Comparison of ENCODE assay signal across 8 cellular contexts in genomic region chr2:38876407-38876806, GRCh38. TPM values are rescaled to one million over a fixed set of nuclear protein-coding genes. Genes with fewer than 3 reads are reported as not detected.
A peak's percentile ranks its signal among the peaks of the same experiment; 100 is the strongest.
DNase-seq lines count a peak whose midpoint lies in the region; ATAC-seq and TF ChIP-seq lines count a peak whose summit lies in the region.

No MANE protein-coding gene starts in this region.

- DNase-seq in heart right ventricle (no peak), cardiac septum (ENCODE audit: low spot score) (no peak), adrenal gland (no peak), lower lobe of right lung (no peak), uterus (no peak), NCI-H128 (lab: John Stamatoyannopoulos, UW; ENCODE audit: unreplicated experiment) (no peak), AML-193 (lab: John Stamatoyannopoulos, UW) (no peak)

- ATAC-seq in heart right ventricle (no peak), lower lobe of right lung (peak in 1 of 2 donors; percentile 11), GM21737 (IDR thresholded peaks at IDR 0.05; ENCODE audit: unreplicated experiment) (no peak)

- TF ChIP-seq CTCF in heart right ventricle (IDR thresholded peaks at IDR 0.05), result no peak
- TF ChIP-seq CTCF in adrenal gland (IDR thresholded peaks at IDR 0.05), result no peak
- no peak for TF ChIP-seq CTCF in lower lobe of right lung (IDR thresholded peaks at IDR 0.05)
- no peak for TF ChIP-seq CTCF in uterus (IDR thresholded peaks at IDR 0.05)

- H3K9me3 ChIP-seq in heart right ventricle (peaks cover 0 to 16% (median 0%) of the 10 kb centered on the region in 11 donors), adrenal gland (replicated peaks in 1 of 3) (no peaks in the 10 kb centered on the region), lower lobe of right lung (no peaks in the 10 kb centered on the region), uterus (no peaks in the 10 kb centered on the region)

- H3K27ac ChIP-seq in heart right ventricle, result peak overlapping the region in 4 of 10 donors; percentile 62 to 83 (median 66)
- H3K27ac ChIP-seq in adrenal gland, result no peak overlapping the region
- peak overlapping the region; percentile 78 for H3K27ac ChIP-seq in lower lobe of right lung
- H3K27ac ChIP-seq in uterus, result peak overlapping the region; percentile 66 to 74

- H3K27me3 ChIP-seq in heart right ventricle, result no peaks in the 10 kb centered on the region
- no peaks in the 10 kb centered on the region for H3K27me3 ChIP-seq in adrenal gland
- H3K27me3 ChIP-seq in lower lobe of right lung (ENCODE audit: low read depth), result no peaks in the 10 kb centered on the region
- H3K27me3 ChIP-seq in uterus, result no peaks in the 10 kb centered on the region

- intact Hi-C loops in heart right ventricle (cut with DNase I) (no loop called here), cardiac septum (cut with DNase I) (no loop called here), adrenal gland (cut with DNase I) (no loop called here), lower lobe of right lung (cut with DNase I) (no loop called here), uterus (cut with DNase I; ENCODE audit: low total_unique reads) (no loop called here)

- H3K4me1 ChIP-seq in heart right ventricle (peaks cover 0 to 19% (median 14%) of the 10 kb centered on the region in 9 donors), adrenal gland (replicated peaks in 1 of 2) (peaks cover 0 to 14% of the 10 kb centered on the region in 2 donors), lower lobe of right lung (peaks cover 17% of the 10 kb centered on the region), uterus (no peaks in the 10 kb centered on the region)

- H3K36me3 ChIP-seq in heart right ventricle, result peaks cover 0 to 15% (median 3%) of the 10 kb centered on the region in 9 donors
- no peaks in the 10 kb centered on the region for H3K36me3 ChIP-seq in adrenal gland (replicated peaks in 1 of 2)
- H3K36me3 ChIP-seq in lower lobe of right lung, result peaks cover 10% of the 10 kb centered on the region
- H3K36me3 ChIP-seq in uterus, result no peaks in the 10 kb centered on the region

- no peak for TF ChIP-seq POLR2A in adrenal gland (IDR thresholded peaks at IDR 0.05)
- no peak for TF ChIP-seq POLR2A in uterus (IDR thresholded peaks at IDR 0.05)

- WGBS in heart right ventricle, 2 donors, result 26 to 39% methylated on average over 10 of the region's 10 CpGs
- 23 to 30% (median 27%) methylated on average over 10 of the region's 10 CpGs for WGBS in adrenal gland, 4 donors

- H3K4me3 ChIP-seq in heart right ventricle (peak overlapping the region; percentile 64 to 95 (median 86)), adrenal gland (peak overlapping the region; percentile 29 to 92 (median 82)), lower lobe of right lung (peak overlapping the region; percentile 91), uterus (peak overlapping the region; percentile 62 to 82)

RNA-seq across cellular contexts. Expression of gene MORN2, which starts 0.6 kb away (rescaled TPM):
- total RNA-seq in heart right ventricle, result 10 to 100 TPM; 11.5 to 25.8 (median 19.2) TPM
- 10 to 100 TPM; 25.6 to 31.3 TPM for polyA plus RNA-seq in heart right ventricle
- total RNA-seq in cardiac septum, result 12.6 TPM
- 10 to 100 TPM; 17.0 to 35.5 (median 21.9) TPM for total RNA-seq in adrenal gland
- 10 to 100 TPM; 34.1 to 74.1 (median 55.0) TPM for polyA plus RNA-seq in adrenal gland
- 18.4 TPM for total RNA-seq in lower lobe of right lung
- total RNA-seq in uterus, result 10 to 100 TPM in 2 of 4 donors, 1 to 10 TPM in 2; 2.0 to 16.3 (median 10.6) TPM

RNA-seq across cellular contexts. Expression of gene DHX57, which starts 0.7 kb away (rescaled TPM):
- 10 to 100 TPM in 4 of 10 donors, 1 to 10 TPM in 6; 8.0 to 12.4 (median 9.8) TPM for total RNA-seq in heart right ventricle
- polyA plus RNA-seq in heart right ventricle, result 1 to 10 TPM; 6.0 to 6.7 TPM
- 9.4 TPM for total RNA-seq in cardiac septum
- 10 to 100 TPM in 6 of 8 donors, 1 to 10 TPM in 2; 9.4 to 25.3 (median 16.9) TPM for total RNA-seq in adrenal gland
- 10 to 100 TPM; 16.9 to 26.1 (median 19.0) TPM for polyA plus RNA-seq in adrenal gland
- 15.5 TPM for total RNA-seq in lower lobe of right lung
- total RNA-seq in uterus, result 10 to 100 TPM in 3 of 4 donors, 1 to 10 TPM in 1; 5.3 to 31.2 (median 18.6) TPM

RNA-seq across cellular contexts. Expression of gene ARHGEF33, which starts 13.3 kb away (rescaled TPM):
- total RNA-seq in heart right ventricle (under 1 TPM; 0.06 to 0.99 (median 0.48) TPM), cardiac septum (0.38 TPM), adrenal gland (1 to 10 TPM in 5 of 8 donors, under 1 TPM in 3; 0.49 to 8.3 (median 1.5) TPM), lower lobe of right lung (1.5 TPM), uterus (1 to 10 TPM in 3 of 4 donors, under 1 TPM in 1; 0.88 to 5.9 (median 2.2) TPM)
- polyA plus RNA-seq in heart right ventricle (under 1 TPM; 0.09 to 0.15 TPM), adrenal gland (1 to 10 TPM; 1.5 to 2.1 (median 2.1) TPM)

Comparison
In these comparisons a context has a peak if more than half of its experiments do, and no peak if none do; other contexts are left out.
1. H3K27ac ChIP-seq: peak in lower lobe of right lung (single experiment) and uterus (2 of 2); none in adrenal gland (0 of 5).
2. Peak in every context shown above with its lines, with median percentiles within 50 percentile points of each other: H3K4me3 ChIP-seq.